Comparison of ENCODE assay signal across 1 cellular context in the genomic region with DNA sequence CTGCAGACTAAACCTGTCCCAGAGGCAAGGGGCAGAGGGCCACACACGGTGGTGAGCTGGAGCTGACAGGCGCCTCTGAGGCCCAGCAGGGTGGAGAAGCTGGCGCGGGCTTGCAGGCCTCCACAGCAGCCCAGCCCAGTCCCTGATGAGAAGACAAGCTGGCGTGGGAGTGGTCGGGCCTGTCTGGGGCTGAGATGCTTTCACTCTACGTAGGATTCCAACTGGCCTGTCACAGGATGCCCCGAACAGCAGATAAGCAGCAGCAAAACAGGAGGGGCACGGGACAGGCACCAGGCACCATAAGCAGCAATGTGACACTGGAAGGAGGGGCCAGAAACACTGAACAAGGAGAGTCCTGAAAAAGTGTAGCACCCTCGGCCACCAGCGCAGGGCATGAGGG.
TF ChIP-seq lines count a peak whose summit lies in the region.

No MANE protein-coding gene starts in this region.

TF ChIP-seq in H1, 55 proteins besides CTCF, POLR2A, EP300 and RAD21 (continued from another document):
- TF ChIP-seq, protein P1, sequence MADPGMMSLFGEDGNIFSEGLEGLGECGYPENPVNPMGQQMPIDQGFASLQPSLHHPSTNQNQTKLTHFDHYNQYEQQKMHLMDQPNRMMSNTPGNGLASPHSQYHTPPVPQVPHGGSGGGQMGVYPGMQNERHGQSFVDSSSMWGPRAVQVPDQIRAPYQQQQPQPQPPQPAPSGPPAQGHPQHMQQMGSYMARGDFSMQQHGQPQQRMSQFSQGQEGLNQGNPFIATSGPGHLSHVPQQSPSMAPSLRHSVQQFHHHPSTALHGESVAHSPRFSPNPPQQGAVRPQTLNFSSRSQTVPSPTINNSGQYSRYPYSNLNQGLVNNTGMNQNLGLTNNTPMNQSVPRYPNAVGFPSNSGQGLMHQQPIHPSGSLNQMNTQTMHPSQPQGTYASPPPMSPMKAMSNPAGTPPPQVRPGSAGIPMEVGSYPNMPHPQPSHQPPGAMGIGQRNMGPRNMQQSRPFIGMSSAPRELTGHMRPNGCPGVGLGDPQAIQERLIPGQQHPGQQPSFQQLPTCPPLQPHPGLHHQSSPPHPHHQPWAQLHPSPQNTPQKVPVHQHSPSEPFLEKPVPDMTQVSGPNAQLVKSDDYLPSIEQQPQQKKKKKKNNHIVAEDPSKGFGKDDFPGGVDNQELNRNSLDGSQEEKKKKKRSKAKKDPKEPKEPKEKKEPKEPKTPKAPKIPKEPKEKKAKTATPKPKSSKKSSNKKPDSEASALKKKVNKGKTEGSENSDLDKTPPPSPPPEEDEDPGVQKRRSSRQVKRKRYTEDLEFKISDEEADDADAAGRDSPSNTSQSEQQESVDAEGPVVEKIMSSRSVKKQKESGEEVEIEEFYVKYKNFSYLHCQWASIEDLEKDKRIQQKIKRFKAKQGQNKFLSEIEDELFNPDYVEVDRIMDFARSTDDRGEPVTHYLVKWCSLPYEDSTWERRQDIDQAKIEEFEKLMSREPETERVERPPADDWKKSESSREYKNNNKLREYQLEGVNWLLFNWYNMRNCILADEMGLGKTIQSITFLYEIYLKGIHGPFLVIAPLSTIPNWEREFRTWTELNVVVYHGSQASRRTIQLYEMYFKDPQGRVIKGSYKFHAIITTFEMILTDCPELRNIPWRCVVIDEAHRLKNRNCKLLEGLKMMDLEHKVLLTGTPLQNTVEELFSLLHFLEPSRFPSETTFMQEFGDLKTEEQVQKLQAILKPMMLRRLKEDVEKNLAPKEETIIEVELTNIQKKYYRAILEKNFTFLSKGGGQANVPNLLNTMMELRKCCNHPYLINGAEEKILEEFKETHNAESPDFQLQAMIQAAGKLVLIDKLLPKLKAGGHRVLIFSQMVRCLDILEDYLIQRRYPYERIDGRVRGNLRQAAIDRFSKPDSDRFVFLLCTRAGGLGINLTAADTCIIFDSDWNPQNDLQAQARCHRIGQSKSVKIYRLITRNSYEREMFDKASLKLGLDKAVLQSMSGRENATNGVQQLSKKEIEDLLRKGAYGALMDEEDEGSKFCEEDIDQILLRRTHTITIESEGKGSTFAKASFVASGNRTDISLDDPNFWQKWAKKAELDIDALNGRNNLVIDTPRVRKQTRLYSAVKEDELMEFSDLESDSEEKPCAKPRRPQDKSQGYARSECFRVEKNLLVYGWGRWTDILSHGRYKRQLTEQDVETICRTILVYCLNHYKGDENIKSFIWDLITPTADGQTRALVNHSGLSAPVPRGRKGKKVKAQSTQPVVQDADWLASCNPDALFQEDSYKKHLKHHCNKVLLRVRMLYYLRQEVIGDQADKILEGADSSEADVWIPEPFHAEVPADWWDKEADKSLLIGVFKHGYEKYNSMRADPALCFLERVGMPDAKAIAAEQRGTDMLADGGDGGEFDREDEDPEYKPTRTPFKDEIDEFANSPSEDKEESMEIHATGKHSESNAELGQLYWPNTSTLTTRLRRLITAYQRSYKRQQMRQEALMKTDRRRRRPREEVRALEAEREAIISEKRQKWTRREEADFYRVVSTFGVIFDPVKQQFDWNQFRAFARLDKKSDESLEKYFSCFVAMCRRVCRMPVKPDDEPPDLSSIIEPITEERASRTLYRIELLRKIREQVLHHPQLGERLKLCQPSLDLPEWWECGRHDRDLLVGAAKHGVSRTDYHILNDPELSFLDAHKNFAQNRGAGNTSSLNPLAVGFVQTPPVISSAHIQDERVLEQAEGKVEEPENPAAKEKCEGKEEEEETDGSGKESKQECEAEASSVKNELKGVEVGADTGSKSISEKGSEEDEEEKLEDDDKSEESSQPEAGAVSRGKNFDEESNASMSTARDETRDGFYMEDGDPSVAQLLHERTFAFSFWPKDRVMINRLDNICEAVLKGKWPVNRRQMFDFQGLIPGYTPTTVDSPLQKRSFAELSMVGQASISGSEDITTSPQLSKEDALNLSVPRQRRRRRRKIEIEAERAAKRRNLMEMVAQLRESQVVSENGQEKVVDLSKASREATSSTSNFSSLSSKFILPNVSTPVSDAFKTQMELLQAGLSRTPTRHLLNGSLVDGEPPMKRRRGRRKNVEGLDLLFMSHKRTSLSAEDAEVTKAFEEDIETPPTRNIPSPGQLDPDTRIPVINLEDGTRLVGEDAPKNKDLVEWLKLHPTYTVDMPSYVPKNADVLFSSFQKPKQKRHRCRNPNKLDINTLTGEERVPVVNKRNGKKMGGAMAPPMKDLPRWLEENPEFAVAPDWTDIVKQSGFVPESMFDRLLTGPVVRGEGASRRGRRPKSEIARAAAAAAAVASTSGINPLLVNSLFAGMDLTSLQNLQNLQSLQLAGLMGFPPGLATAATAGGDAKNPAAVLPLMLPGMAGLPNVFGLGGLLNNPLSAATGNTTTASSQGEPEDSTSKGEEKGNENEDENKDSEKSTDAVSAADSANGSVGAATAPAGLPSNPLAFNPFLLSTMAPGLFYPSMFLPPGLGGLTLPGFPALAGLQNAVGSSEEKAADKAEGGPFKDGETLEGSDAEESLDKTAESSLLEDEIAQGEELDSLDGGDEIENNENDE (IDR thresholded peaks at IDR 0.05; ENCODE audit: insufficient replicate concordance, low read length): no peak
- TF ChIP-seq BRCA1 (IDR thresholded peaks at IDR 0.05; ENCODE audit: low read depth, low read length): no peak
